ENCODE assay signal across 18 cellular contexts in genomic region chr4:100977746-100978397, GRCh38.
DNase-seq lines count a peak whose midpoint lies in the region; ATAC-seq, FAIRE-seq and TF ChIP-seq lines count a peak whose summit lies in the region.
"Had no signal": no experiment of that assay in that cellular context is flagged by ENCODE, and none has a peak within 500 bp of the region (broad histone marks: within the 10 kb centered on the region; RNA-seq: fewer than 3 reads in every experiment).

No MANE protein-coding gene starts in this region.

- no peak overlapping the region for H3K4me2 ChIP-seq in astrocyte (ENCODE audit: low read length)

- H3K9me3 ChIP-seq in right atrium auricular region (no peaks in the 10 kb centered on the region), astrocyte (ENCODE audit: insufficient read depth, low read depth, low read length) (no peaks in the 10 kb centered on the region)
- H3K9me3 ChIP-seq: ascending aorta, spleen had no signal

- no peak for FAIRE-seq in astrocyte (lab: Jason Lieb, UNC)
- no peak for FAIRE-seq in H54 (lab: Jason Lieb, UNC)
- FAIRE-seq in urothelium cell line (lab: Jason Lieb, UNC) = no peak
- FAIRE-seq: D721Med had no signal

- H3K4me1 ChIP-seq in right atrium auricular region = no peaks in the 10 kb centered on the region
- peaks cover 3% of the 10 kb centered on the region for H3K4me1 ChIP-seq in astrocyte (ENCODE audit: insufficient read depth, low read length)
- H3K4me1 ChIP-seq: ascending aorta had no signal

- H3K9me3 Mint-ChIP-seq in astrocyte (ENCODE audit: unreplicated experiment) = no peaks in the 10 kb centered on the region
- H3K9me3 Mint-ChIP-seq: activated CD4-positive, alpha-beta T cell treated with anti-CD3 and anti-CD28 coated beads, Interleukin-2, amount 10 ng/mL, durations not matched to agents 7 days and 5 days had no signal

- TF ChIP-seq POLR2A in H54 (IDR thresholded peaks at IDR 0.05; ENCODE audit: low read depth, low read length) = no peak

- H4K20me1 ChIP-seq in astrocyte (ENCODE audit: insufficient read depth, low read length) = no peaks in the 10 kb centered on the region

- no peaks in the 10 kb centered on the region for H3K79me2 ChIP-seq in astrocyte (ENCODE audit: insufficient read depth, low read length)

- intact Hi-C loops in Right ventricle myocardium superior (cut with DNase I) = no loop called here
- intact Hi-C loops in left cardiac atrium (cut with DNase I) = no loop called here

- H3K27me3 ChIP-seq in right atrium auricular region = no peaks in the 10 kb centered on the region
- H3K27me3 ChIP-seq in astrocyte (ENCODE audit: insufficient read depth, low read length) = no peaks in the 10 kb centered on the region
- H3K27me3 ChIP-seq: ascending aorta, spleen had no signal

- H3K4me3 ChIP-seq in right atrium auricular region (no peak overlapping the region), astrocyte (ENCODE audit: insufficient read depth, low read depth, low read length) (no peak overlapping the region)
- H3K4me3 ChIP-seq: ascending aorta, spleen had no signal

- no peaks in the 10 kb centered on the region for H3K36me3 Mint-ChIP-seq in astrocyte (ENCODE audit: low read depth, unreplicated experiment)

- H3K4me3 Mint-ChIP-seq in astrocyte (ENCODE audit: unreplicated experiment) = no peak overlapping the region
- H3K4me3 Mint-ChIP-seq: activated CD4-positive, alpha-beta T cell treated with anti-CD3 and anti-CD28 coated beads, Interleukin-2, amount 10 ng/mL, durations not matched to agents 7 days and 5 days had no signal

- H3K36me3 ChIP-seq in right atrium auricular region (no peaks in the 10 kb centered on the region), astrocyte (ENCODE audit: insufficient read depth, low read length) (no peaks in the 10 kb centered on the region)
- H3K36me3 ChIP-seq: ascending aorta, spleen had no signal

- no peak overlapping the region for H2AFZ ChIP-seq in astrocyte (ENCODE audit: low read depth, low read length)

- H3K27ac ChIP-seq in right atrium auricular region (no peak overlapping the region), astrocyte (ENCODE audit: low read depth, low read length) (no peak overlapping the region)
- H3K27ac ChIP-seq: ascending aorta, RWPE1, spleen had no signal

- no peak for DNase-seq in Right ventricle myocardium superior
- no peak for DNase-seq in right atrium auricular region (ENCODE audit: low spot score)
- peak; percentile 80 for DNase-seq in astrocyte (ENCODE audit: low read depth)
- DNase-seq in left cardiac atrium = no peak
- no peak for DNase-seq in H54 (ENCODE audit: insufficient read length, low spot score)
- no peak for DNase-seq in urothelium cell line (ENCODE audit: low spot score)
- DNase-seq in GDM1 (lab: John Stamatoyannopoulos, UW) = no peak
- DNase-seq: activated CD4-positive, alpha-beta T cell treated with anti-CD3 and anti-CD28 coated beads, Interleukin-2, amount 10 ng/mL, durations not matched to agents 7 days and 5 days; effector CD4-positive, alpha-beta T cell; foreskin fibroblast; GOT3; NCI-H1436 treated with DMSO at 0.1 percent for 48 hours; spleen; T-helper 9 cell had no signal

- no peaks in the 10 kb centered on the region for H3K4me1 Mint-ChIP-seq in astrocyte (ENCODE audit: low read depth, unreplicated experiment)
- H3K4me1 Mint-ChIP-seq: activated CD4-positive, alpha-beta T cell treated with anti-CD3 and anti-CD28 coated beads, Interleukin-2, amount 10 ng/mL, durations not matched to agents 7 days and 5 days had no signal

- TF ChIP-seq CTCF in right atrium auricular region (IDR thresholded peaks at IDR 0.05) (no peak), astrocyte (IDR thresholded peaks at IDR 0.05; ENCODE audit: insufficient read depth, low read depth, low read length) (no peak)

- no peak overlapping the region for H3K27ac Mint-ChIP-seq in astrocyte (ENCODE audit: unreplicated experiment)
- H3K27ac Mint-ChIP-seq: activated CD4-positive, alpha-beta T cell treated with anti-CD3 and anti-CD28 coated beads, Interleukin-2, amount 10 ng/mL, durations not matched to agents 7 days and 5 days had no signal

- H3K9ac ChIP-seq in astrocyte (ENCODE audit: low read length) = no peak overlapping the region

- peak; percentile 93 for ATAC-seq in Right ventricle myocardium superior (ENCODE audit: poor library complexity)
- ATAC-seq in left cardiac atrium = peak; percentile 51 to 72
- no peak for ATAC-seq in HG03175 (IDR thresholded peaks at IDR 0.05; ENCODE audit: unreplicated experiment)

- H3K27me3 Mint-ChIP-seq in astrocyte (ENCODE audit: low read depth, unreplicated experiment) = no peaks in the 10 kb centered on the region
